In the genomic region with DNA sequence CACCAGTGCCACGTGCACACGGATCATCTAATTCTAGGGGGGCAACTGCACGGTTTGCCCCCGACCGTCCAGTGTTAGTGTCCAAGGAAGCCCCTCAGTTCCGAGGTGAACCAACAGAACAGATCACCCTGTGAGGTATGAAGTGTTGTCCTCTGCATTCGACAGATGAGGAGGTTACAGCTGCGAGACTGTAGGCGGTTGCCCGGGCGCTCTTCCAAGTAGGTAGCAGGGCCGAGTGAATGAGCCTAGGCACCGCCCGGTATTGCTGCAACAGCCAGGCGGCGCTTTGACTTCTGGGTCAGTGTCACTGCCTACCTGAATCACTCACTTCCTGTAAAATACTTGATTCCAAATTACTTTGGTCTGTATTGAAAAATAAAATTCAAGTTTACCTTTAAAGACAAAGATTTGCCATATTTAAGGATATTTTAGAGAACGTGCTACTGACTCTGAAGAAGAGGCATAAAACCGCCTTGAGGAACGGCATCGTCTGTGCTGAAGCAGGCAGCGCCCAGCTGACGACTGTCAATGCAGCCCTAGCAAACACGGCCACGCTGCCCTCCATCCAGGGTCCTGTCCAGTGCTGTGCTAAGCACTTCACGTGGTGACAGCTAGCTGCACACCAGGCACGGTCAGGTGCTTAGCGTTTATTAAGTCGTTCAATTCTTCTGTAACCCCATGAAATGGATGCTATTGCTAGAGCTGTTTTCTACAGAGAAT, we compare ENCODE assay signal across 10 cellular contexts. TPM values are rescaled to one million over a fixed set of nuclear protein-coding genes. Genes with fewer than 3 reads are reported as not detected.
DNase-seq lines count a peak whose midpoint lies in the region; ATAC-seq and TF ChIP-seq lines count a peak whose summit lies in the region.
"Had no signal": no experiment of that assay in that cellular context is flagged by ENCODE, and none has a peak within 500 bp of the region (broad histone marks: within the 10 kb centered on the region; RNA-seq: fewer than 3 reads in every experiment).

No MANE protein-coding gene starts in this region.

- no peaks in the 10 kb centered on the region for H3K36me3 ChIP-seq in endodermal cell (ENCODE audit: control insufficient read depth, insufficient read depth, low read length)

- peak; percentile 49 for ATAC-seq in stimulated activated effector memory CD8-positive, alpha-beta T cell treated with anti-CD3 and anti-CD28 coated beads, Interleukin-12 subunit alpha, Interleukin-12 subunit beta, amount 100 ng/mL, for 72 hours
- ATAC-seq in GM18873 (IDR thresholded peaks at IDR 0.05; ENCODE audit: low FRiP score, unreplicated experiment), result no peak
- ATAC-seq: SK-N-SH treated with all-trans-retinoic acid at 6 μM for 48 hours had no signal

- no peaks in the 10 kb centered on the region for H3K9me3 ChIP-seq in endodermal cell (ENCODE audit: control insufficient read depth, low read length)

- no peaks in the 10 kb centered on the region for H3K36me3 Mint-ChIP-seq in endodermal cell (ENCODE audit: low read depth)
- peaks cover 15% of the 10 kb centered on the region for H3K36me3 Mint-ChIP-seq in stimulated activated effector memory CD8-positive, alpha-beta T cell treated with anti-CD3 and anti-CD28 coated beads, Interleukin-12 subunit alpha, Interleukin-12 subunit beta, amount 100 ng/mL, for 72 hours

- no peak overlapping the region for H3K4me3 Mint-ChIP-seq in endodermal cell
- peak overlapping the region; percentile 52 for H3K4me3 Mint-ChIP-seq in stimulated activated effector memory CD8-positive, alpha-beta T cell treated with anti-CD3 and anti-CD28 coated beads, Interleukin-12 subunit alpha, Interleukin-12 subunit beta, amount 100 ng/mL, for 72 hours

- H3K27me3 Mint-ChIP-seq in endodermal cell (ENCODE audit: insufficient read depth), result peaks cover 2% of the 10 kb centered on the region

- H3K4me3 ChIP-seq in endodermal cell (ENCODE audit: low read length), result no peak overlapping the region

- H3K27me3 ChIP-seq in endodermal cell (ENCODE audit: control insufficient read depth, insufficient read depth, low read length, poor library complexity, severe bottlenecking), result no peaks in the 10 kb centered on the region

- no peaks in the 10 kb centered on the region for H3K9me3 Mint-ChIP-seq in endodermal cell
- H3K9me3 Mint-ChIP-seq in stimulated activated effector memory CD8-positive, alpha-beta T cell treated with anti-CD3 and anti-CD28 coated beads, Interleukin-12 subunit alpha, Interleukin-12 subunit beta, amount 100 ng/mL, for 72 hours, result peaks cover 5% of the 10 kb centered on the region

- H3K27ac Mint-ChIP-seq in endodermal cell, result no peak overlapping the region
- peak overlapping the region; percentile 65 for H3K27ac Mint-ChIP-seq in stimulated activated effector memory CD8-positive, alpha-beta T cell treated with anti-CD3 and anti-CD28 coated beads, Interleukin-12 subunit alpha, Interleukin-12 subunit beta, amount 100 ng/mL, for 72 hours

- H3K27ac ChIP-seq in endodermal cell (ENCODE audit: low read depth, low read length), result no peak overlapping the region

- DNase-seq in LoVo (ENCODE audit: low spot score) (peak; percentile 86), SW480 (ENCODE audit: low spot score) (peak; percentile 78), endodermal cell (peak; percentile 42), NCI-H1048 (lab: John Stamatoyannopoulos, UW) (no peak), AG08396 (ENCODE audit: low spot score) (no peak)
- DNase-seq in stimulated activated effector memory CD8-positive, alpha-beta T cell treated with anti-CD3 and anti-CD28 coated beads, Interleukin-12 subunit alpha, Interleukin-12 subunit beta, amount 100 ng/mL, for 72 hours (ENCODE audit: low spot score in 2 of 2), result no peak
- DNase-seq: right cardiac atrium had no signal

- WGBS in endodermal cell (ENCODE audit: insufficient coverage in 1 of 2, insufficient read length in 1 of 2), 2 experiments, result 90 to 93% methylated on average over 23 to 28 of the region's 28 CpGs

- TF ChIP-seq CTCF in endodermal cell (conservative IDR thresholded peaks at IDR 0.05), result no peak

- H3K9ac ChIP-seq in endodermal cell (ENCODE audit: extremely low read depth, low read length, poor library complexity, severe bottlenecking), result no peak overlapping the region

- H3K4me1 ChIP-seq in endodermal cell (ENCODE audit: control insufficient read depth, insufficient read depth, low read length), result no peaks in the 10 kb centered on the region

- H3K4me1 Mint-ChIP-seq in endodermal cell, result peaks cover under 1% of the 10 kb centered on the region
- peaks cover 73% of the 10 kb centered on the region for H3K4me1 Mint-ChIP-seq in stimulated activated effector memory CD8-positive, alpha-beta T cell treated with anti-CD3 and anti-CD28 coated beads, Interleukin-12 subunit alpha, Interleukin-12 subunit beta, amount 100 ng/mL, for 72 hours

RNA-seq across cellular contexts. Expression of a gene that starts 19.3 kb away (rescaled TPM):
- total RNA-seq in endodermal cell, result 10 to 100 TPM in 1 of 2 donors, 1 to 10 TPM in 1; 6.3 to 12.0 TPM
- 27.0 TPM for polyA plus RNA-seq in endodermal cell (2013, experiment 1 of 2)
- 25.2 TPM for polyA plus RNA-seq in endodermal cell (2013, experiment 2 of 2)

RNA-seq across cellular contexts. Expression of a gene that starts 27.3 kb away (rescaled TPM):
- not detected for total RNA-seq in endodermal cell
- polyA plus RNA-seq in endodermal cell (2013, experiment 1 of 2), result not detected
- polyA plus RNA-seq in endodermal cell (2013, experiment 2 of 2), result not detected
- total RNA-seq: epithelial cell of proximal tubule, right cardiac atrium had no signal
- polyA plus RNA-seq: right cardiac atrium had no signal

Comparison
In these comparisons a context has a peak if more than half of its experiments do, and no peak if none do; other contexts are left out.
1. DNase-seq: peak in LoVo (single experiment), SW480 (single experiment) and endodermal cell (single experiment); none in stimulated activated effector memory CD8-positive, alpha-beta T cell treated with anti-CD3 and anti-CD28 coated beads, Interleukin-12 subunit alpha, Interleukin-12 subunit beta, amount 100 ng/mL, for 72 hours (0 of 2), NCI-H1048 (single experiment) and AG08396 (single experiment).